8 cellular contexts compared by ENCODE assay signal in genomic region chr14:24146622-24146977, GRCh38. TPM values are rescaled to one million over a fixed set of nuclear protein-coding genes. Genes with fewer than 3 reads are reported as not detected.
DNase-seq lines count a peak whose midpoint lies in the region; ATAC-seq and TF ChIP-seq lines count a peak whose summit lies in the region.

No MANE protein-coding gene starts in this region.

- peak overlapping the region; percentile 66 to 97 for H3K9ac ChIP-seq in colonic mucosa (ENCODE audit: low read depth in 2 of 2, low read length in 2 of 2)

- ATAC-seq in GM19324 (IDR thresholded peaks at IDR 0.05; ENCODE audit: low FRiP score, unreplicated experiment) (peak; percentile 71), HG03457 (IDR thresholded peaks at IDR 0.05; ENCODE audit: unreplicated experiment) (peak; percentile 53), left colon (peak; percentile 74)

- H3K4me1 ChIP-seq in BE2C (no peaks in the 10 kb centered on the region), colonic mucosa (peaks cover 23% of the 10 kb centered on the region)

- H3K4me3 ChIP-seq in BE2C (ENCODE audit: low read depth, low read length): peak overlapping the region; percentile 90
- peak overlapping the region; percentile 94 for H3K4me3 ChIP-seq in colonic mucosa

- H3K36me3 ChIP-seq in BE2C (peaks cover 24% of the 10 kb centered on the region), colonic mucosa (peaks cover 15% of the 10 kb centered on the region)

- TF ChIP-seq CTCF in BE2C (IDR thresholded peaks at IDR 0.05; ENCODE audit: low read depth, low read length): no peak
- no peak for TF ChIP-seq CTCF in colonic mucosa (IDR thresholded peaks at IDR 0.05)

- no peaks in the 10 kb centered on the region for H3K9me3 ChIP-seq in BE2C
- no peaks in the 10 kb centered on the region for H3K9me3 ChIP-seq in colonic mucosa

- DNase-seq in BE2C (peak; percentile 99), NCI-H510A treated with DMSO at 0.1 percent for 48 hours (lab: John Stamatoyannopoulos, UW) (peak; percentile 96), colonic mucosa (peak; percentile 97), left colon (peak; percentile 95 to 99)
- peak; percentile 94 for DNase-seq in activated CD4-positive, alpha-beta T cell treated with anti-CD3 and anti-CD28 coated beads for 48 hours
- peak; percentile 65 to 75 for DNase-seq in stimulated activated CD4-positive, alpha-beta T cell treated with anti-CD3 and anti-CD28 coated beads, Interleukin-1b, Interleukin-23, amount 100 ng/mL, for 4 hours (ENCODE audit: low read depth in 2 of 2)

- peak overlapping the region; percentile 99 for H3K27ac ChIP-seq in colonic mucosa

- H3K27me3 ChIP-seq in BE2C (no peaks in the 10 kb centered on the region), colonic mucosa (no peaks in the 10 kb centered on the region)

- intact Hi-C loops in colonic mucosa (cut with DNase I) (no loop called here), left colon (cut with DNase I, micrococcal nuclease) (no loop called here)

RNA-seq across cellular contexts. Expression of gene PSME2, which starts 0.2 kb away (rescaled TPM):
- polyA plus RNA-seq in BE2C (2012; ENCODE audit: insufficient read depth, insufficient read length, low read depth): 119 TPM
- total RNA-seq in colonic mucosa (100 to 1,000 TPM; 151 to 320 TPM), left colon (100 to 1,000 TPM; 140 to 240 TPM)

RNA-seq across cellular contexts. Expression of gene RNF31, which starts 0.7 kb away (rescaled TPM):
- 107 TPM for polyA plus RNA-seq in BE2C (2012; ENCODE audit: insufficient read depth, insufficient read length, low read depth)
- 10 to 100 TPM; 36.1 to 70.4 TPM for total RNA-seq in colonic mucosa
- total RNA-seq in left colon: 10 to 100 TPM; 49.1 to 50.3 TPM

RNA-seq across cellular contexts. Expression of gene EMC9, which starts 5.2 kb away (rescaled TPM):
- polyA plus RNA-seq in BE2C (2012; ENCODE audit: insufficient read depth, insufficient read length, low read depth): 77.8 TPM
- total RNA-seq in colonic mucosa (10 to 100 TPM; 21.1 to 49.6 TPM), left colon (10 to 100 TPM; 13.9 to 25.7 TPM)

RNA-seq across cellular contexts. Expression of gene PSME1, which starts 10.6 kb away (rescaled TPM):
- 57.4 TPM for polyA plus RNA-seq in BE2C (2012; ENCODE audit: insufficient read depth, insufficient read length, low read depth)
- total RNA-seq in colonic mucosa (100 to 1,000 TPM; 199 to 235 TPM), left colon (100 to 1,000 TPM; 196 to 249 TPM)

RNA-seq across cellular contexts. Expression of gene IRF9, which starts 14.5 kb away (rescaled TPM):
- polyA plus RNA-seq in BE2C (2012; ENCODE audit: insufficient read depth, insufficient read length, low read depth): 16.1 TPM
- 10 to 100 TPM; 54.4 to 57.5 TPM for total RNA-seq in colonic mucosa
- 100 to 1,000 TPM in 1 of 2 donors, 10 to 100 TPM in 1; 53.7 to 105 TPM for total RNA-seq in left colon

Comparison
In these comparisons a context has a peak if more than half of its experiments do, and no peak if none do; other contexts are left out.
1. Peak in every context shown above with its lines: DNase-seq, ATAC-seq, H3K4me3 ChIP-seq and H3K27ac ChIP-seq.